In the genomic region with DNA sequence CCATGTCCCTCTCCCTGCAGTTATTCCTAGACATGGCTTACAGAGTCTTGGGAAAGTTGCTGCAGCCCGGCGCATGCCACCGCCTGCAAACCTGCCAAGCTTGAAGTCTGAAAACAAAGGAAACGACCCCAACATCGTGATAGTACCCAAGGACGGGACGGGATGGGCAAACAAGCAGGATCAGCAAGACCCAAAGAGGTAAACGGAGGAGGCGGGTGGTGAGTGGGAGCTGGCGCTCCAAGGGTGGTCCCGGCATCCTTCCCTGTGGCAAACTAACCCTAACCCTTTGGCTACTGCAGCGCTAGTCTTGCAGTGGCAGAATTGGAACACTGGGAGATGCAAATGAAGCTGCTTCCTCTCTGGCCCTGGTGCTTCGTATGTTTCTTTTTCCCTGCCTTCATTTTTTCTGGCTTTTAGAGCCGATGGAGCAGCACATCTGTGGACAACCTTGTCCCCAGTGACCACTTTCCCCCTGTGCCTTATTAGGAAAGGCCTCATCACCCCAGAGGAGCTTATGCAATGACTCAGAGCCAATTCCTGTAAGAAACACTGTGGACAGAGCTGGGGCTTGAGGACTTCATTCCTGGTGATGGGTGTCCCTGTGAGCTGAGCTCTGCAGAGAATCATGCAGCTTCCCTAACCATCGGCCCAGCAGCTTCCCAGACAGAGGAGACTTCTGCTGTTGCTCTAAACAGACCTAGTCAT, we compare ENCODE assay signal across 9 cellular contexts. TPM values are rescaled to one million over a fixed set of nuclear protein-coding genes. Genes with fewer than 3 reads are reported as not detected.
DNase-seq lines count a peak whose midpoint lies in the region; ATAC-seq and TF ChIP-seq lines count a peak whose summit lies in the region.
"Had no signal": no experiment of that assay in that cellular context is flagged by ENCODE, and none has a peak within 500 bp of the region (broad histone marks: within the 10 kb centered on the region; RNA-seq: fewer than 3 reads in every experiment).

No MANE protein-coding gene starts in this region.

- H3K9me3 Mint-ChIP-seq in CD4-positive, alpha-beta T cell, result no peaks in the 10 kb centered on the region
- no peaks in the 10 kb centered on the region for H3K9me3 Mint-ChIP-seq in neural progenitor cell

- H3K4me1 Mint-ChIP-seq in CD4-positive, alpha-beta T cell (ENCODE audit: low read depth), result peaks cover 35% of the 10 kb centered on the region
- peaks cover 38% of the 10 kb centered on the region for H3K4me1 Mint-ChIP-seq in neural progenitor cell

- H3K4me3 ChIP-seq in neural progenitor cell, result no peak overlapping the region

- no peak overlapping the region for H3K27ac ChIP-seq in CD4-positive, alpha-beta T cell (ENCODE audit: low read depth, low read length)
- H3K27ac ChIP-seq in neural progenitor cell, result peak overlapping the region; percentile 91

- no peak overlapping the region for H3K9ac ChIP-seq in neural progenitor cell

- H3K4me2 ChIP-seq in neural progenitor cell, result peak overlapping the region; percentile 15

- peaks cover 11% of the 10 kb centered on the region for H3K36me3 ChIP-seq in neural progenitor cell

- H3F3A ChIP-seq in neural progenitor cell (ENCODE audit: low read depth), result peaks cover 70% of the 10 kb centered on the region

- H3K4me3 Mint-ChIP-seq in CD4-positive, alpha-beta T cell, result no peak overlapping the region
- H3K4me3 Mint-ChIP-seq in neural progenitor cell, result no peak overlapping the region

- no peak for ATAC-seq in CD4-positive, alpha-beta T cell (ENCODE audit: poor library complexity)
- peak; percentile 41 for ATAC-seq in esophagus mucosa
- no peak for ATAC-seq in HG03378 (IDR thresholded peaks at IDR 0.05; ENCODE audit: unreplicated experiment)
- ATAC-seq in HG03045 (IDR thresholded peaks at IDR 0.05; ENCODE audit: unreplicated experiment), result no peak

- peaks cover 100% of the 10 kb centered on the region for H3K79me2 ChIP-seq in neural progenitor cell (ENCODE audit: low read depth)

- no peaks in the 10 kb centered on the region for H3K27me3 Mint-ChIP-seq in CD4-positive, alpha-beta T cell
- H3K27me3 Mint-ChIP-seq in neural progenitor cell (ENCODE audit: insufficient read depth, low read depth), result no peaks in the 10 kb centered on the region

- TF ChIP-seq CTCF in CD4-positive, alpha-beta T cell (IDR thresholded peaks at IDR 0.05), result no peak
- TF ChIP-seq CTCF in neural progenitor cell (IDR thresholded peaks at IDR 0.05), result no peak

- H2AFZ ChIP-seq in neural progenitor cell (replicated peaks), result no peak overlapping the region

- DNase-seq in CD4-positive, alpha-beta T cell, result peak in 1 of 10 experiments; percentile 21
- DNase-seq in RKO (ENCODE audit: low spot score) (peak; percentile 74), neural progenitor cell (ENCODE audit: low spot score) (no peak), NCI-H1930 (lab: John Stamatoyannopoulos, UW) (no peak), SK-N-DZ (ENCODE audit: low spot score) (no peak)
- DNase-seq: NCI-H446 treated with DMSO at 0.1 percent for 48 hours had no signal

- no peaks in the 10 kb centered on the region for H3K9me3 ChIP-seq in CD4-positive, alpha-beta T cell (ENCODE audit: control insufficient read depth, low read length)
- no peaks in the 10 kb centered on the region for H3K9me3 ChIP-seq in neural progenitor cell (ENCODE audit: low read depth)

- intact Hi-C loops in CD4-positive, alpha-beta T cell (cut with DNase I, micrococcal nuclease), result loop anchor here in 1 of 2 experiments (5.0 kb wide), 1 partner anchor 40 kb away; the partner anchor contains the start of gene PRRC2B

- peaks cover 100% of the 10 kb centered on the region for H4K20me1 ChIP-seq in neural progenitor cell (ENCODE audit: low read depth)

- peaks cover 82% of the 10 kb centered on the region for H3K36me3 Mint-ChIP-seq in CD4-positive, alpha-beta T cell (ENCODE audit: low read depth)
- H3K36me3 Mint-ChIP-seq in neural progenitor cell, result peaks cover 48% of the 10 kb centered on the region

- H3K27ac Mint-ChIP-seq in CD4-positive, alpha-beta T cell, result peak overlapping the region; percentile 27
- no peak overlapping the region for H3K27ac Mint-ChIP-seq in neural progenitor cell

- no peaks in the 10 kb centered on the region for H3K27me3 ChIP-seq in CD4-positive, alpha-beta T cell (ENCODE audit: control insufficient read depth, insufficient read depth, low read length)
- no peaks in the 10 kb centered on the region for H3K27me3 ChIP-seq in neural progenitor cell

- CTCF ChIA-PET in CD4-positive, alpha-beta T cell (lab: Charles Lee), result interaction anchor here (1.0 to 1.8 kb wide), 3 partner anchors 21 to 96 kb away, joined by 3 to 4 read pairs (median 3); no protein-coding TSS in a partner anchor

- POLR2A ChIA-PET in CD4-positive, alpha-beta T cell (lab: Charles Lee), result interaction anchor here (1.1 kb wide), 1 partner anchor 70 kb away, joined by 5 read pairs; no protein-coding TSS in a partner anchor

- H3K4me1 ChIP-seq in neural progenitor cell, result peaks cover 44% of the 10 kb centered on the region

RNA-seq across cellular contexts. Expression of gene PRRC2B, which starts 38.9 kb away (rescaled TPM):
- total RNA-seq in CD4-positive, alpha-beta T cell, result 100 to 1,000 TPM; 256 to 268 TPM
- total RNA-seq in esophagus mucosa, result 82.9 TPM
- total RNA-seq in neural progenitor cell (ENCODE audit: low replicate concordance), result 139 and 148 TPM in 2 replicates
- 81.2 and 95.5 TPM in 2 replicates for polyA plus RNA-seq in SK-N-DZ (2014; cell fraction: cytosol; rRNA removed)
- polyA plus RNA-seq in SK-N-DZ (2014; cell fraction: nucleus; rRNA removed), result 79.4 and 130 TPM in 2 replicates
